Comparison of ENCODE assay signal across 25 cellular contexts in genomic region chr9:20403346-20403745, GRCh38.
A peak's percentile ranks its signal among the peaks of the same experiment; 100 is the strongest.
DNase-seq lines count a peak whose midpoint lies in the region; ATAC-seq and TF ChIP-seq lines count a peak whose summit lies in the region.
"Had no signal": no experiment of that assay in that cellular context is flagged by ENCODE, and none has a peak within 500 bp of the region (broad histone marks: within the 10 kb centered on the region; RNA-seq: fewer than 3 reads in every experiment).

No MANE protein-coding gene starts in this region.

- H3K4me2 ChIP-seq in PC-3 (ENCODE audit: low read length) (no peak overlapping the region), mesendoderm (ENCODE audit: low read length) (no peak overlapping the region)

- H3F3A ChIP-seq in PC-3 (ENCODE audit: low read length, unreplicated experiment): no peaks in the 10 kb centered on the region

- no peak overlapping the region for H4K5ac ChIP-seq in mesendoderm (ENCODE audit: low read length)

- no peak overlapping the region for H3K9ac ChIP-seq in PC-3 (ENCODE audit: low read length)
- H3K9ac ChIP-seq in mesendoderm (ENCODE audit: low read length): no peak overlapping the region

- H2BK120ac ChIP-seq in mesendoderm (ENCODE audit: low read depth, low read length): no peak overlapping the region

- POLR2A ChIA-PET in PC-3 (lab: Charles Lee; ENCODE audit: unreplicated experiment): no interaction called here

- H3K23ac ChIP-seq in mesendoderm (ENCODE audit: low read length): no peak overlapping the region

- no peak overlapping the region for H2AK5ac ChIP-seq in mesendoderm (ENCODE audit: low read length)

- H3K36me3 Mint-ChIP-seq in T-helper 1 cell treated with Interleukin-12 subunit alpha and Interleukin-12 subunit beta and Interleukin-4 antibody, amounts not matched to agents 30 μg/mL and 1 μg/mL, for 36 hours (ENCODE audit: low read depth): peaks cover 34% of the 10 kb centered on the region
- peaks cover 32% of the 10 kb centered on the region for H3K36me3 Mint-ChIP-seq in CD4-positive, CD25-positive, alpha-beta regulatory T cell

- CTCF ChIA-PET in PC-3 (lab: Charles Lee): no interaction called here

- H4K8ac ChIP-seq in mesendoderm (ENCODE audit: low read depth, low read length): no peak overlapping the region

- H3K27ac Mint-ChIP-seq in T-helper 1 cell treated with Interleukin-12 subunit alpha and Interleukin-12 subunit beta and Interleukin-4 antibody, amounts not matched to agents 30 μg/mL and 1 μg/mL, for 36 hours: peak overlapping the region; percentile 46
- H3K27ac Mint-ChIP-seq in CD4-positive, CD25-positive, alpha-beta regulatory T cell: peak overlapping the region; percentile 39 to 86 (median 75)
- H3K27ac Mint-ChIP-seq: CD14-positive monocyte, HFFc6 had no signal

- no peaks in the 10 kb centered on the region for H3K9me3 ChIP-seq in CD4-positive, CD25-positive, alpha-beta regulatory T cell (ENCODE audit: control insufficient read depth in 2 of 2, low read length in 2 of 2)
- no peaks in the 10 kb centered on the region for H3K9me3 ChIP-seq in PC-3 (ENCODE audit: low read length)
- H3K9me3 ChIP-seq: BE2C, HAP-1 had no signal

- H3K4ac ChIP-seq in mesendoderm (ENCODE audit: low read depth, low read length): no peak overlapping the region

- H3K79me1 ChIP-seq in mesendoderm (ENCODE audit: low read length): no peaks in the 10 kb centered on the region

- peaks cover 26% of the 10 kb centered on the region for H3K4me1 ChIP-seq in CD4-positive, CD25-positive, alpha-beta regulatory T cell (ENCODE audit: control insufficient read depth, insufficient read depth, low read length, poor library complexity, severe bottlenecking)
- H3K4me1 ChIP-seq in PC-3 (ENCODE audit: insufficient read depth, low read length): no peaks in the 10 kb centered on the region; the same call in 1 of the 2 replicates
- no peaks in the 10 kb centered on the region for H3K4me1 ChIP-seq in mesendoderm (ENCODE audit: control insufficient read depth, low read depth, low read length)
- H3K4me1 ChIP-seq: BE2C, HAP-1 had no signal

- H2BK5ac ChIP-seq in mesendoderm (ENCODE audit: low read length): no peak overlapping the region

- no peaks in the 10 kb centered on the region for H3K79me2 ChIP-seq in PC-3 (ENCODE audit: low read length)
- H3K79me2 ChIP-seq in mesendoderm (ENCODE audit: control insufficient read depth, insufficient read depth, low read length): no peaks in the 10 kb centered on the region

- H3K9me2 ChIP-seq in PC-3 (replicated peaks; ENCODE audit: low read length): no peaks in the 10 kb centered on the region

- no peak overlapping the region for H3K18ac ChIP-seq in mesendoderm (ENCODE audit: low read length)

- H3K4me3 ChIP-seq in CD4-positive, CD25-positive, alpha-beta regulatory T cell (ENCODE audit: low read depth, low read length): peak overlapping the region; percentile 46
- H3K4me3 ChIP-seq in PC-3 (ENCODE audit: low read length): no peak overlapping the region
- no peak overlapping the region for H3K4me3 ChIP-seq in mesendoderm (ENCODE audit: low read length)
- H3K4me3 ChIP-seq: GM12878, HAP-1, SK-N-MC had no signal

- ATAC-seq in CD4-positive, CD25-positive, alpha-beta regulatory T cell (ENCODE audit: low read depth in 2 of 2): peak; percentile 68 to 80
- ATAC-seq in PC-3: peak; percentile 51
- ATAC-seq in HG03139 (IDR thresholded peaks at IDR 0.05; ENCODE audit: unreplicated experiment): no peak
- ATAC-seq: GM12878 had no signal

- H3K4me3 Mint-ChIP-seq in T-helper 1 cell treated with Interleukin-12 subunit alpha and Interleukin-12 subunit beta and Interleukin-4 antibody, amounts not matched to agents 30 μg/mL and 1 μg/mL, for 36 hours: no peak overlapping the region
- H3K4me3 Mint-ChIP-seq in CD4-positive, CD25-positive, alpha-beta regulatory T cell: peak overlapping the region in 3 of 4 donors; percentile 28 to 58 (median 47)
- H3K4me3 Mint-ChIP-seq: CD14-positive monocyte, HFFc6 had no signal

- H3K9me3 Mint-ChIP-seq in T-helper 1 cell treated with Interleukin-12 subunit alpha and Interleukin-12 subunit beta and Interleukin-4 antibody, amounts not matched to agents 30 μg/mL and 1 μg/mL, for 36 hours: no peaks in the 10 kb centered on the region
- peaks cover 0 to 2% (median 0%) of the 10 kb centered on the region in 7 donors for H3K9me3 Mint-ChIP-seq in CD4-positive, CD25-positive, alpha-beta regulatory T cell
- H3K9me3 Mint-ChIP-seq: CD14-positive monocyte, HFFc6 had no signal

- H3K27me3 ChIP-seq in CD4-positive, CD25-positive, alpha-beta regulatory T cell (ENCODE audit: control insufficient read depth, insufficient read depth, low read length): no peaks in the 10 kb centered on the region
- H3K27me3 ChIP-seq in PC-3 (ENCODE audit: low read length): no peaks in the 10 kb centered on the region
- no peaks in the 10 kb centered on the region for H3K27me3 ChIP-seq in mesendoderm (ENCODE audit: insufficient read depth, low read length, poor library complexity)
- H3K27me3 ChIP-seq: BE2C had no signal

- intact Hi-C loops in PC-3 (cut with micrococcal nuclease): no loop called here

- no peaks in the 10 kb centered on the region for H3K27me3 Mint-ChIP-seq in T-helper 1 cell treated with Interleukin-12 subunit alpha and Interleukin-12 subunit beta and Interleukin-4 antibody, amounts not matched to agents 30 μg/mL and 1 μg/mL, for 36 hours (ENCODE audit: low read depth)
- no peaks in the 10 kb centered on the region for H3K27me3 Mint-ChIP-seq in CD4-positive, CD25-positive, alpha-beta regulatory T cell

- DNase-seq in T-helper 1 cell: no peak
- DNase-seq in CD4-positive, CD25-positive, alpha-beta regulatory T cell: peak in 2 of 3 donors; percentile 43 to 70
- peak; percentile 4 for DNase-seq in PC-3
- DNase-seq in mesendoderm: peak; percentile 47
- no peak for DNase-seq in GM10266 (ENCODE audit: extremely low spot score)
- DNase-seq in NCI-H2107 treated with DMSO at 0.1 percent for 48 hours (lab: John Stamatoyannopoulos, UW; ENCODE audit: unreplicated experiment): no peak
- DNase-seq: BE2C, GOT3, HFFc6, IMR-90, KG1, MM.1S, NCI-H1694, NCI-H2029 treated with DMSO at 0.1 percent for 48 hours, NCI-H2227 treated with DMSO at 0.1 percent for 48 hours, NCI-H69, OCI-M1, SIG-M5 had no signal

- no peaks in the 10 kb centered on the region for H4K20me1 ChIP-seq in PC-3 (ENCODE audit: low read length)

- H3K56ac ChIP-seq in mesendoderm (ENCODE audit: low read length): no peak overlapping the region

- no CpG with 5 or more reads among the region's 2 CpGs for WGBS in mesendoderm (ENCODE audit: extremely low coverage, insufficient coverage, low lambda C conversion rate)

- BruUV-seq in PC-3 (replicated peaks; lab: Mats Ljungman, UMichigan): no TSS peak

- TF ChIP-seq CTCF in PC-3 (conservative IDR thresholded peaks at IDR 0.05; ENCODE audit: low read depth, low read length): no peak
- no peak for TF ChIP-seq CTCF in GM10266 (IDR thresholded peaks at IDR 0.05; ENCODE audit: control insufficient read depth, insufficient read depth, low read depth, missing control alignments)

- peaks cover 28% of the 10 kb centered on the region for H3K4me1 Mint-ChIP-seq in T-helper 1 cell treated with Interleukin-12 subunit alpha and Interleukin-12 subunit beta and Interleukin-4 antibody, amounts not matched to agents 30 μg/mL and 1 μg/mL, for 36 hours (ENCODE audit: low read depth)
- peaks cover 19 to 87% (median 72%) of the 10 kb centered on the region in 4 donors for H3K4me1 Mint-ChIP-seq in CD4-positive, CD25-positive, alpha-beta regulatory T cell

- H2AFZ ChIP-seq in PC-3 (ENCODE audit: low read length): no peak overlapping the region

- peaks cover 2% of the 10 kb centered on the region for H3K36me3 ChIP-seq in CD4-positive, CD25-positive, alpha-beta regulatory T cell (ENCODE audit: control insufficient read depth, insufficient read depth, low read length)
- no peaks in the 10 kb centered on the region for H3K36me3 ChIP-seq in PC-3 (ENCODE audit: low read depth, low read length)
- no peaks in the 10 kb centered on the region for H3K36me3 ChIP-seq in mesendoderm (ENCODE audit: control insufficient read depth, insufficient read depth, low read length)
- H3K36me3 ChIP-seq: BE2C, HAP-1 had no signal

- peak overlapping the region; percentile 48 for H3K27ac ChIP-seq in CD4-positive, CD25-positive, alpha-beta regulatory T cell (ENCODE audit: insufficient read depth, low read length, poor library complexity, severe bottlenecking)
- no peak overlapping the region for H3K27ac ChIP-seq in PC-3 (ENCODE audit: low read length)
- no peak overlapping the region for H3K27ac ChIP-seq in mesendoderm (ENCODE audit: low read depth, low read length)
- H3K27ac ChIP-seq: 22Rv1, SK-N-MC had no signal

- H2BK15ac ChIP-seq in mesendoderm (replicated peaks; ENCODE audit: low read depth): no peak overlapping the region

Comparison
In these comparisons a context has a peak if more than half of its experiments do, and no peak if none do; other contexts are left out.
1. DNase-seq: peak in CD4-positive, CD25-positive, alpha-beta regulatory T cell (2 of 3), PC-3 (single experiment) and mesendoderm (single experiment); none in T-helper 1 cell (0 of 5), GM10266 (single experiment) and NCI-H2107 treated with DMSO at 0.1 percent for 48 hours (single experiment).